Comparison of ENCODE assay signal across 1 cellular context in genomic region chr9:110015759-110016158, GRCh38.
TF ChIP-seq lines count a peak whose summit lies in the region.

No MANE protein-coding gene starts in this region.

TF ChIP-seq in IMR-90, 13 proteins besides CTCF, POLR2A, EP300 and RAD21 (continued from another document):
- TF ChIP-seq MAFK (IDR thresholded peaks at IDR 0.05; ENCODE audit: low read depth, low read length): peak; percentile 35; the same call in 1 of the 2 replicates
- TF ChIP-seq NFE2L2 (IDR thresholded peaks at IDR 0.05; ENCODE audit: low read depth, low read length): peak; percentile 77
TF ChIP-seq in IMR-90: peak in this region for 5.
